ENCODE assay signal across 8 cellular contexts in genomic region chr3:138941259-138941885, GRCh38. TPM values are rescaled to one million over a fixed set of nuclear protein-coding genes. Genes with fewer than 3 reads are reported as not detected.
DNase-seq lines count a peak whose midpoint lies in the region; ATAC-seq and TF ChIP-seq lines count a peak whose summit lies in the region.

No MANE protein-coding gene starts in this region.

- no peaks in the 10 kb centered on the region for H3K79me2 ChIP-seq in neural progenitor cell (ENCODE audit: low read depth)

- H3K27me3 Mint-ChIP-seq in brain (peaks cover 97% of the 10 kb centered on the region), neural progenitor cell (ENCODE audit: insufficient read depth, low read depth) (peaks cover 87% of the 10 kb centered on the region)

- no peaks in the 10 kb centered on the region for H3K36me3 Mint-ChIP-seq in brain
- H3K36me3 Mint-ChIP-seq in neural progenitor cell: no peaks in the 10 kb centered on the region

- H2AFZ ChIP-seq in neural progenitor cell (replicated peaks): no peak overlapping the region

- peaks cover 40% of the 10 kb centered on the region for H3F3A ChIP-seq in neural progenitor cell (ENCODE audit: low read depth)

- H3K4me3 Mint-ChIP-seq in brain (no peak overlapping the region), neural progenitor cell (no peak overlapping the region)

- TF ChIP-seq CTCF in brain (conservative IDR thresholded peaks at IDR 0.05): peak; percentile 21 to 68
- peak; percentile 81 for TF ChIP-seq CTCF in neural progenitor cell (IDR thresholded peaks at IDR 0.05)

- no peak overlapping the region for H3K9ac ChIP-seq in neural progenitor cell

- peaks cover 95% of the 10 kb centered on the region for H4K20me1 ChIP-seq in neural progenitor cell (ENCODE audit: low read depth)

- H3K9me3 Mint-ChIP-seq in brain (no peaks in the 10 kb centered on the region), neural progenitor cell (no peaks in the 10 kb centered on the region)

- H3K27ac ChIP-seq in neural progenitor cell: no peak overlapping the region

- no peak overlapping the region for H3K4me3 ChIP-seq in neural progenitor cell

- DNase-seq in activated T-cell treated with anti-CD3 and anti-CD28 coated beads, Interleukin-2, amount 50 U/mL, for 48 hours: peak; percentile 64 to 65
- no peak for DNase-seq in activated T-cell treated with anti-CD3 and anti-CD28 coated beads, Interleukin-2, amount 50 U/mL, for 1 hour
- peak; percentile 19 for DNase-seq in LoVo (ENCODE audit: low spot score)
- DNase-seq in neural progenitor cell (ENCODE audit: low spot score): peak; percentile 79
- DNase-seq in NCI-H1105 (lab: John Stamatoyannopoulos, UW): no peak

- peaks cover 100% of the 10 kb centered on the region for H3K27me3 ChIP-seq in neural progenitor cell

- peaks cover 50% of the 10 kb centered on the region for H3K4me1 Mint-ChIP-seq in brain
- H3K4me1 Mint-ChIP-seq in neural progenitor cell: peaks cover 42% of the 10 kb centered on the region

- H3K27ac Mint-ChIP-seq in brain (no peak overlapping the region), neural progenitor cell (no peak overlapping the region)

- no peaks in the 10 kb centered on the region for H3K36me3 ChIP-seq in neural progenitor cell

- no peak overlapping the region for H3K4me2 ChIP-seq in neural progenitor cell

- ATAC-seq in HG02588 (IDR thresholded peaks at IDR 0.05; ENCODE audit: unreplicated experiment) (no peak), GM18511 (IDR thresholded peaks at IDR 0.05; ENCODE audit: unreplicated experiment) (no peak)

- H3K4me1 ChIP-seq in neural progenitor cell: peaks cover 45% of the 10 kb centered on the region

- no peaks in the 10 kb centered on the region for H3K9me3 ChIP-seq in neural progenitor cell (ENCODE audit: low read depth)

RNA-seq across cellular contexts. Expression of gene FOXL2, which starts 5.6 kb away (rescaled TPM):
- not detected for polyA plus RNA-seq in brain (ENCODE audit: insufficient read depth, low read depth, low replicate concordance)
- total RNA-seq in neural progenitor cell (ENCODE audit: low replicate concordance): not detected in 2 replicates

RNA-seq across cellular contexts. Expression of gene FOXL2NB, which starts 5.6 kb away (rescaled TPM):
- polyA plus RNA-seq in brain (ENCODE audit: insufficient read depth, low read depth, low replicate concordance): not detected
- total RNA-seq in neural progenitor cell (ENCODE audit: low replicate concordance): 0.09 TPM in 1 of 2 replicates, not detected in the other

Comparison
In these comparisons a context has a peak if more than half of its experiments do, and no peak if none do; other contexts are left out.
1. DNase-seq: peak in activated T-cell treated with anti-CD3 and anti-CD28 coated beads, Interleukin-2, amount 50 U/mL, for 48 hours (2 of 2), LoVo (single experiment) and neural progenitor cell (single experiment); none in activated T-cell treated with anti-CD3 and anti-CD28 coated beads, Interleukin-2, amount 50 U/mL, for 1 hour (single experiment) and NCI-H1105 (single experiment).